Comparison of ENCODE assay signal across 16 cellular contexts in the genomic region with DNA sequence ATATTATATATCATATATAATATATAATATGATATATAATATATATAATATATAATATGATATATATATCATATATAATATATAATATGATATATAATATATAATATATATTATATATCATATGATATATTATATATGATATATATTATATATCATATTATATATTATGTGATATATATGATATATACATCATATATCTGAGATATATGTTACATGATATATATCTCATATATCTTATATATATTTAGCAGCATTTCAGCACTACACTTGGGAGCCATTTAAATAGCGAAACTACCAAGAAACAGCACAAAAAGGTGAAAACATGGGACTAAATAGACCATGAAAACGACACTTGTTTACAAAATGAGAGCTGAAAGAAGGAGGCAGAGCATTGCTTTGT. TPM values are rescaled to one million over a fixed set of nuclear protein-coding genes. Genes with fewer than 3 reads are reported as not detected.
A peak's percentile ranks its signal among the peaks of the same experiment; 100 is the strongest.
DNase-seq lines count a peak whose midpoint lies in the region; ATAC-seq, FAIRE-seq and TF ChIP-seq lines count a peak whose summit lies in the region.
"Had no signal": no experiment of that assay in that cellular context is flagged by ENCODE, and none has a peak within 500 bp of the region (broad histone marks: within the 10 kb centered on the region; RNA-seq: fewer than 3 reads in every experiment).

No MANE protein-coding gene starts in this region.

- peak overlapping the region in 2 of 11 experiments; percentile 27 to 35; a peak in 2 of 22 replicates for H3K27ac ChIP-seq in BLaER1 treated with 17β-estradiol and CSF1 and Interleukin-3, amounts not matched to agents 10 nM and 100 nM
- H3K27ac ChIP-seq in neutrophil (peak overlapping the region; percentile 89), GM23248 (no peak overlapping the region)
- H3K27ac ChIP-seq: Peyer's patch, SK-N-MC had no signal

- H2AFZ ChIP-seq in GM23248 = no peak overlapping the region

- H3F3A ChIP-seq in GM23248 (ENCODE audit: insufficient read depth) = no peaks in the 10 kb centered on the region

- H3K4me3 ChIP-seq in BLaER1 treated with 17β-estradiol and CSF1 and Interleukin-3, amounts not matched to agents 10 nM and 100 nM = no peak overlapping the region
- H3K4me3 ChIP-seq in neutrophil (ENCODE audit: low read depth in 1 of 2, low read length in 1 of 2) (no peak overlapping the region), GM23248 (no peak overlapping the region)
- H3K4me3 ChIP-seq: Peyer's patch, SK-N-MC had no signal

- in situ Hi-C loops in GM23248 (cut with MboI) = no loop called here

- peaks cover 99% of the 10 kb centered on the region for H3K79me2 ChIP-seq in GM23248 (ENCODE audit: insufficient read depth)

- 98 to 100% methylated on average over 2 of the region's 2 CpGs for WGBS in GM23248 (ENCODE audit: low coverage in 1 of 2, low lambda C conversion rate in 2 of 2, missing lambda C conversion rate in 2 of 2), 2 experiments

- H4K20me1 ChIP-seq in BLaER1 treated with 17β-estradiol and CSF1 and Interleukin-3, amounts not matched to agents 10 nM and 100 nM = peaks cover 52 to 96% (median 83%) of the 10 kb centered on the region in 11 experiments
- peaks cover 10% of the 10 kb centered on the region; the same call in 1 of the 2 replicates for H4K20me1 ChIP-seq in GM23248 (ENCODE audit: insufficient read depth)

- peak overlapping the region in 6 of 11 experiments; percentile 34 to 78 (median 56); a peak in 10 of 22 replicates for H3K4me2 ChIP-seq in BLaER1 treated with 17β-estradiol and CSF1 and Interleukin-3, amounts not matched to agents 10 nM and 100 nM
- H3K4me2 ChIP-seq in GM23248 (ENCODE audit: unreplicated experiment) = no peak overlapping the region

- H3K36me3 ChIP-seq in BLaER1 treated with 17β-estradiol and CSF1 and Interleukin-3, amounts not matched to agents 10 nM and 100 nM = peaks cover 16 to 79% (median 68%) of the 10 kb centered on the region in 11 experiments
- H3K36me3 ChIP-seq in neutrophil = no peaks in the 10 kb centered on the region
- peaks cover 8% of the 10 kb centered on the region; the same call in 1 of the 2 replicates for H3K36me3 ChIP-seq in GM23248 (ENCODE audit: low read depth)

- no peaks in the 10 kb centered on the region for H3K9me2 ChIP-seq in GM23248 (ENCODE audit: insufficient read depth)

- ATAC-seq in GM21447 (IDR thresholded peaks at IDR 0.05; ENCODE audit: unreplicated experiment) = no peak

- DNase-seq in islet precursor cell = no peak
- DNase-seq in GM23248 = no peak
- DNase-seq: ACHN, DMS79 treated with DMSO at 0.1 percent for 48 hours, NCI-H1092 treated with DMSO at 0.1 percent for 48 hours, NCI-H146, NCI-H2029 treated with DMSO at 0.1 percent for 48 hours, Peyer's patch, SHP77 had no signal

- H3K27me3 ChIP-seq in BLaER1 treated with 17β-estradiol and CSF1 and Interleukin-3, amounts not matched to agents 10 nM and 100 nM = no peaks in the 10 kb centered on the region
- H3K27me3 ChIP-seq in neutrophil (no peaks in the 10 kb centered on the region), GM23248 (replicated peaks; ENCODE audit: insufficient read depth) (no peaks in the 10 kb centered on the region)
- H3K27me3 ChIP-seq: Peyer's patch had no signal

- no peak for TF ChIP-seq CTCF in neutrophil (IDR thresholded peaks at IDR 0.05)

- H3K9me3 ChIP-seq in BLaER1 treated with 17β-estradiol and CSF1 and Interleukin-3, amounts not matched to agents 10 nM and 100 nM (replicated peaks in 1 of 11) = peaks cover 0 to 40% (median 24%) of the 10 kb centered on the region in 11 experiments; a peak in 17 of 22 replicates
- H3K9me3 ChIP-seq in neutrophil = no peaks in the 10 kb centered on the region
- H3K9me3 ChIP-seq in GM23248 (ENCODE audit: low read depth) = no peaks in the 10 kb centered on the region
- H3K9me3 ChIP-seq: Peyer's patch had no signal

- H3K4me1 ChIP-seq in BLaER1 treated with 17β-estradiol and CSF1 and Interleukin-3, amounts not matched to agents 10 nM and 100 nM = peaks cover 11 to 89% (median 32%) of the 10 kb centered on the region in 10 experiments
- H3K4me1 ChIP-seq in neutrophil (ENCODE audit: control insufficient read depth in 1 of 2, insufficient read depth in 1 of 2, low read depth in 1 of 2, low read length in 1 of 2) = peaks cover 37 to 48% of the 10 kb centered on the region in 2 experiments
- peaks cover 34% of the 10 kb centered on the region for H3K4me1 ChIP-seq in GM23248 (ENCODE audit: insufficient read depth)

- FAIRE-seq in A204.1 (lab: Jason Lieb, UNC) (peak; percentile 96), TTC549 (lab: Jason Lieb, UNC) (peak; percentile 94)
- FAIRE-seq: H1 had no signal

- H3K9ac ChIP-seq in BLaER1 treated with 17β-estradiol and CSF1 and Interleukin-3, amounts not matched to agents 10 nM and 100 nM = no peak overlapping the region
- no peak overlapping the region for H3K9ac ChIP-seq in GM23248

RNA-seq across cellular contexts. Expression of gene KCMF1, which starts 37.3 kb away (rescaled TPM):
- total RNA-seq in GM23248 (2014; rRNA removed; shearing (Covaris generic)) = 87.2 and 131 TPM in 2 replicates
- 52.5 and 54.3 TPM in 2 replicates for polyA plus RNA-seq in GM23248 (2016; fragmentation: Nextera tagmentation; extraction: Ambion mirVana)
